18 cellular contexts compared by ENCODE assay signal in genomic region chr1:5936621-5937372, GRCh38.
"Had no signal": no experiment of that assay in that cellular context is flagged by ENCODE, and none has a peak within 500 bp of the region (broad histone marks: within the 10 kb centered on the region; RNA-seq: fewer than 3 reads in every experiment).

No MANE protein-coding gene starts in this region.

- H3K27ac Mint-ChIP-seq: activated CD4-positive, alpha-beta T cell treated with anti-CD3 and anti-CD28 coated beads, Interleukin-2, amount 10 ng/mL, durations not matched to agents 24 days and 14 days; activated naive CD4-positive, alpha-beta T cell treated with anti-CD3 and anti-CD28 coated beads, Interleukin-2, amount 10 ng/mL, durations not matched to agents 7 days and 5 days; memory B cell; stimulated activated naive CD8-positive, alpha-beta T cell treated with anti-CD3 and anti-CD28 coated beads, Interleukin-15, Interleukin-2, amounts not matched to agents 100 ng/mL and 50 ng/mL, for 24 hours had no signal

- H3K9me3 ChIP-seq: ascending aorta, suprapubic skin, upper lobe of right lung had no signal

- DNase-seq: activated CD4-positive, alpha-beta T cell treated with anti-CD3 and anti-CD28 coated beads, Interleukin-2, amount 10 ng/mL, durations not matched to agents 24 days and 14 days; activated CD4-positive, CD25-positive, alpha-beta regulatory T cell; activated naive CD4-positive, alpha-beta T cell treated with anti-CD3 and anti-CD28 coated beads, Interleukin-2, amount 10 ng/mL, durations not matched to agents 7 days and 5 days; activated T-cell treated with anti-CD3 and anti-CD28 coated beads, Interleukin-2, amount 50 U/mL, for 1 hour; caudate nucleus; cortex of kidney; effector CD8-positive, alpha-beta T cell; foreskin keratinocyte; glutamatergic neuron; left ventricle myocardium superior; occipital lobe; upper lobe of right lung had no signal

- H3K27ac ChIP-seq: ascending aorta, foreskin keratinocyte, suprapubic skin, upper lobe of right lung had no signal

- H3K4me1 Mint-ChIP-seq: activated CD4-positive, alpha-beta T cell treated with anti-CD3 and anti-CD28 coated beads, Interleukin-2, amount 10 ng/mL, durations not matched to agents 24 days and 14 days; activated naive CD4-positive, alpha-beta T cell treated with anti-CD3 and anti-CD28 coated beads, Interleukin-2, amount 10 ng/mL, durations not matched to agents 7 days and 5 days; memory B cell had no signal

- H3K4me3 Mint-ChIP-seq: activated CD4-positive, alpha-beta T cell treated with anti-CD3 and anti-CD28 coated beads, Interleukin-2, amount 10 ng/mL, durations not matched to agents 24 days and 14 days; activated naive CD4-positive, alpha-beta T cell treated with anti-CD3 and anti-CD28 coated beads, Interleukin-2, amount 10 ng/mL, durations not matched to agents 7 days and 5 days; memory B cell; nephron; stimulated activated naive CD8-positive, alpha-beta T cell treated with anti-CD3 and anti-CD28 coated beads, Interleukin-15, Interleukin-2, amounts not matched to agents 100 ng/mL and 50 ng/mL, for 24 hours had no signal

- H3K27me3 Mint-ChIP-seq: activated CD4-positive, alpha-beta T cell treated with anti-CD3 and anti-CD28 coated beads, Interleukin-2, amount 10 ng/mL, durations not matched to agents 24 days and 14 days; activated naive CD4-positive, alpha-beta T cell treated with anti-CD3 and anti-CD28 coated beads, Interleukin-2, amount 10 ng/mL, durations not matched to agents 7 days and 5 days; memory B cell; stimulated activated naive CD8-positive, alpha-beta T cell treated with anti-CD3 and anti-CD28 coated beads, Interleukin-15, Interleukin-2, amounts not matched to agents 100 ng/mL and 50 ng/mL, for 24 hours had no signal

- ATAC-seq: foreskin keratinocyte, left ventricle myocardium superior, sciatic nerve, upper lobe of right lung had no signal

- H3K27me3 ChIP-seq: ascending aorta, foreskin keratinocyte, suprapubic skin, upper lobe of right lung had no signal

- H3K9me3 Mint-ChIP-seq: activated CD4-positive, alpha-beta T cell treated with anti-CD3 and anti-CD28 coated beads, Interleukin-2, amount 10 ng/mL, durations not matched to agents 24 days and 14 days; activated naive CD4-positive, alpha-beta T cell treated with anti-CD3 and anti-CD28 coated beads, Interleukin-2, amount 10 ng/mL, durations not matched to agents 7 days and 5 days; memory B cell; stimulated activated naive CD8-positive, alpha-beta T cell treated with anti-CD3 and anti-CD28 coated beads, Interleukin-15, Interleukin-2, amounts not matched to agents 100 ng/mL and 50 ng/mL, for 24 hours had no signal

- H3K4me3 ChIP-seq: ascending aorta, suprapubic skin, upper lobe of right lung had no signal
